ENCODE assay signal across 10 cellular contexts in genomic region chr6:140105857-140106256, GRCh38.
DNase-seq lines count a peak whose midpoint lies in the region; ATAC-seq and TF ChIP-seq lines count a peak whose summit lies in the region.
"Had no signal": no experiment of that assay in that cellular context is flagged by ENCODE, and none has a peak within 500 bp of the region (broad histone marks: within the 10 kb centered on the region; RNA-seq: fewer than 3 reads in every experiment).

No MANE protein-coding gene starts in this region.

- H3K9me3 Mint-ChIP-seq in Caco-2 (ENCODE audit: unreplicated experiment) = no peaks in the 10 kb centered on the region
- no peaks in the 10 kb centered on the region for H3K9me3 Mint-ChIP-seq in activated CD8-positive, alpha-beta memory T cell treated with anti-CD3 and anti-CD28 coated beads, Interleukin-2, amount 10 ng/mL, durations not matched to agents 7 days and 5 days (ENCODE audit: low read depth)
- H3K9me3 Mint-ChIP-seq: IgD-negative memory B cell had no signal

- H3K27me3 Mint-ChIP-seq in Caco-2 (ENCODE audit: insufficient read depth, unreplicated experiment) = no peaks in the 10 kb centered on the region
- no peaks in the 10 kb centered on the region for H3K27me3 Mint-ChIP-seq in activated CD8-positive, alpha-beta memory T cell treated with anti-CD3 and anti-CD28 coated beads, Interleukin-2, amount 10 ng/mL, durations not matched to agents 7 days and 5 days
- H3K27me3 Mint-ChIP-seq: IgD-negative memory B cell had no signal

- CTCF ChIA-PET in Caco-2 (lab: Charles Lee) = no interaction called here
- CTCF ChIA-PET in activated CD8-positive, alpha-beta memory T cell treated with anti-CD3 and anti-CD28 coated beads, Interleukin-2, amount 10 ng/mL, durations not matched to agents 7 days and 5 days (lab: Charles Lee) = no interaction called here

- BruUV-seq in Caco-2 (replicated peaks; lab: Mats Ljungman, UMichigan) = no TSS peak

- H3K9me3 ChIP-seq in Caco-2 = no peaks in the 10 kb centered on the region

- no peaks in the 10 kb centered on the region for H3K36me3 Mint-ChIP-seq in Caco-2 (ENCODE audit: insufficient read depth, unreplicated experiment)
- H3K36me3 Mint-ChIP-seq in activated CD8-positive, alpha-beta memory T cell treated with anti-CD3 and anti-CD28 coated beads, Interleukin-2, amount 10 ng/mL, durations not matched to agents 7 days and 5 days = peaks cover 1% of the 10 kb centered on the region
- H3K36me3 Mint-ChIP-seq: IgD-negative memory B cell had no signal

- no peaks in the 10 kb centered on the region for H3K27me3 ChIP-seq in Caco-2 (replicated peaks; ENCODE audit: control insufficient read depth, insufficient read depth, low read length)
- H3K27me3 ChIP-seq in kidney epithelial cell (ENCODE audit: control insufficient read depth, insufficient read depth, low read length) = no peaks in the 10 kb centered on the region

- H3K36me3 ChIP-seq in Caco-2 (ENCODE audit: control insufficient read depth, insufficient read depth, low read length) = no peaks in the 10 kb centered on the region
- no peaks in the 10 kb centered on the region for H3K36me3 ChIP-seq in kidney epithelial cell (ENCODE audit: control insufficient read depth, insufficient read depth, low read length)

- H3K27ac Mint-ChIP-seq in Caco-2 (ENCODE audit: unreplicated experiment) = no peak overlapping the region
- no peak overlapping the region for H3K27ac Mint-ChIP-seq in activated CD8-positive, alpha-beta memory T cell treated with anti-CD3 and anti-CD28 coated beads, Interleukin-2, amount 10 ng/mL, durations not matched to agents 7 days and 5 days
- H3K27ac Mint-ChIP-seq: IgD-negative memory B cell had no signal

- POLR2A ChIA-PET in Caco-2 (lab: Charles Lee) = no interaction called here

- no peak overlapping the region for H3K4me3 ChIP-seq in Caco-2 (ENCODE audit: low read depth, low read length)
- no peak overlapping the region for H3K4me3 ChIP-seq in kidney epithelial cell (ENCODE audit: low read depth, low read length)

- ATAC-seq in GM18520 (IDR thresholded peaks at IDR 0.05; ENCODE audit: unreplicated experiment) (no peak), GM18858 (IDR thresholded peaks at IDR 0.05; ENCODE audit: unreplicated experiment) (no peak)
- ATAC-seq in activated CD8-positive, alpha-beta memory T cell treated with anti-CD3 and anti-CD28 coated beads, Interleukin-2, amount 10 ng/mL, durations not matched to agents 7 days and 5 days = no peak

- intact Hi-C loops in Caco-2 (cut with micrococcal nuclease; ENCODE audit: unreplicated experiment) = loop anchor here (5.0 kb wide), 1 partner anchor 734 kb away; the partner anchor contains the start of gene CITED2

- peaks cover 7% of the 10 kb centered on the region for H3K4me1 Mint-ChIP-seq in Caco-2 (ENCODE audit: low read depth, unreplicated experiment)
- H3K4me1 Mint-ChIP-seq in activated CD8-positive, alpha-beta memory T cell treated with anti-CD3 and anti-CD28 coated beads, Interleukin-2, amount 10 ng/mL, durations not matched to agents 7 days and 5 days = peaks cover 13% of the 10 kb centered on the region

- no peaks in the 10 kb centered on the region for H3K4me1 ChIP-seq in Caco-2

- H3K4me3 Mint-ChIP-seq in Caco-2 (ENCODE audit: unreplicated experiment) = no peak overlapping the region
- no peak overlapping the region for H3K4me3 Mint-ChIP-seq in activated CD8-positive, alpha-beta memory T cell treated with anti-CD3 and anti-CD28 coated beads, Interleukin-2, amount 10 ng/mL, durations not matched to agents 7 days and 5 days
- H3K4me3 Mint-ChIP-seq: IgD-negative memory B cell had no signal

- DNase-seq in Caco-2 (peak; percentile 41 to 55), HuH-7 (ENCODE audit: low spot score) (peak; percentile 1), amniotic epithelial cell (ENCODE audit: low read depth) (peak; percentile 38), kidney epithelial cell (ENCODE audit: low read depth) (peak; percentile 2), NCI-H345 (lab: John Stamatoyannopoulos, UW) (no peak)
- DNase-seq in activated CD8-positive, alpha-beta memory T cell treated with anti-CD3 and anti-CD28 coated beads, Interleukin-2, amount 10 ng/mL, durations not matched to agents 7 days and 5 days = no peak
- DNase-seq: activated naive CD4-positive, alpha-beta T cell treated with Interleukin-2 at 50 U/mL for 16 hours had no signal

- TF ChIP-seq CTCF in Caco-2 (IDR thresholded peaks at IDR 0.05; ENCODE audit: insufficient read depth in 1 of 2, low read depth in 1 of 2, low read length in 1 of 2, severe bottlenecking in 1 of 2, unreplicated experiment in 1 of 2) (peak; percentile 26 to 67), kidney epithelial cell (IDR thresholded peaks at IDR 0.05; ENCODE audit: insufficient read depth, low read length, poor library complexity, severe bottlenecking) (peak; percentile 30)

Comparison
In these comparisons a context has a peak if more than half of its experiments do, and no peak if none do; other contexts are left out.
1. DNase-seq: peak in Caco-2 (2 of 2), HuH-7 (single experiment), amniotic epithelial cell (single experiment) and kidney epithelial cell (single experiment); none in NCI-H345 (single experiment) and activated CD8-positive, alpha-beta memory T cell treated with anti-CD3 and anti-CD28 coated beads, Interleukin-2, amount 10 ng/mL, durations not matched to agents 7 days and 5 days (single experiment).